Comparison of ENCODE assay signal across 8 cellular contexts in the genomic region with DNA sequence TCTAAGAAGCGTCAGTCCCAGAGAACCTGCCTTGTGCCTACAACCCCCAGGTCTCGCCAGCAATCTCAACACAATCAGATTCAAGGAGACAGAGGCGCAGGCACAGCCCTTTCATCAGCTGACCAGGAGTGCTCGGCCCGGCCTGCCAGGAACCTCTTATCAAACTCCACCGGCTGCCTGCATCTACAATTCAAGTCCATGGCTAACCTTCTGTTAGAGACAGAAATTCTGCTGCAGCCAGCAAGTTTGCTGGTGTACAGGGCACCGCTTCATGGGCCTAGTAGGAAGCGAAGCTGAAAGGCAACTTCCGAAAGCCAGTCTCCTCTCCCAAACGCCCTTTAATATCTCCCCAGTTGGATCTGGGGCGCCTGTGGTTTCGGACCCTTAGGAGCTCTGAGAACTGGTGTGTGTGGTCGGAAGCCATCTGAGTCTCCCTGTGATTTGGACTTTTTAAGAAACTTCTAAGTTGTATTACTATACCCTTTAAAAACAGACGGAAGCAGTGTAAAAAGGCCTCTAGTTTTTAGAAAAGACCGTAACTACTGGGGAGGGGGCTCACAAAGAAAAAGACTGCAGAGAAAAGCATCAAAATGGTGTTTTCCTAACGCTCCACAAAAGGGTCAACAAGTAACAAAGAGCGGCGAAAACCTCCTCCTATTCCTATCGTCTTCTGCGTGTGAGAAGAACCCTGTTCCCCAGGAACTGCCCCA. TPM values are rescaled to one million over a fixed set of nuclear protein-coding genes. Genes with fewer than 3 reads are reported as not detected.
DNase-seq lines count a peak whose midpoint lies in the region; ATAC-seq, FAIRE-seq and TF ChIP-seq lines count a peak whose summit lies in the region.

No MANE protein-coding gene starts in this region.

- ATAC-seq in A549 (peak in 1 of 2 experiments; percentile 20; a peak in 3 of 6 replicates), HG02870 (IDR thresholded peaks at IDR 0.05; ENCODE audit: unreplicated experiment) (no peak)

- under 1% methylated on average over 16 of the region's 20 CpGs for WGBS in A549 (ENCODE audit: missing lambda C conversion rate)
- 16% methylated on average over 20 of the region's 20 CpGs for WGBS in liver
- 1% methylated on average over 17 to 20 of the region's 20 CpGs for WGBS in testis, 2 donors

- H3K9ac ChIP-seq in SK-N-MC (ENCODE audit: insufficient read length) (peak overlapping the region; percentile 71), colonic mucosa (ENCODE audit: low read depth in 2 of 2, low read length in 2 of 2) (peak overlapping the region; percentile 97), liver (ENCODE audit: low read depth in 1 of 2, low read length in 2 of 2) (peak overlapping the region; percentile 7 to 97)

- H3K27me3 ChIP-seq in colonic mucosa (no peaks in the 10 kb centered on the region), liver (ENCODE audit: control insufficient read depth in 4 of 4, insufficient read depth in 4 of 4, low read length in 3 of 4) (no peaks in the 10 kb centered on the region), testis (no peaks in the 10 kb centered on the region)

- TF ChIP-seq CTCF in A549 (IDR thresholded peaks at IDR 0.05) = no peak
- no peak for TF ChIP-seq CTCF in HFF-Myc (IDR thresholded peaks at IDR 0.05; ENCODE audit: low read depth, low read length, missing control alignments)
- TF ChIP-seq CTCF in colonic mucosa (IDR thresholded peaks at IDR 0.05) = no peak
- TF ChIP-seq CTCF in liver (IDR thresholded peaks at IDR 0.05; ENCODE audit: low read depth, low read length, missing input control) = no peak
- no peak for TF ChIP-seq CTCF in testis (IDR thresholded peaks at IDR 0.05)

- H3K4me3 ChIP-seq in A549 (peak overlapping the region; percentile 90), HFF-Myc (replicated peaks; ENCODE audit: low read depth, low read length) (peak overlapping the region; percentile 47), SK-N-MC (peak overlapping the region; percentile 93), colonic mucosa (peak overlapping the region; percentile 77), liver (ENCODE audit: low read depth in 1 of 3, low read length in 3 of 3) (peak overlapping the region; percentile 76 to 82 (median 76)), testis (peak overlapping the region; percentile 88 to 98)

- H3K9me3 ChIP-seq in A549 = no peaks in the 10 kb centered on the region
- H3K9me3 ChIP-seq in SK-N-MC (ENCODE audit: low read depth, low read length) = no peaks in the 10 kb centered on the region
- no peaks in the 10 kb centered on the region for H3K9me3 ChIP-seq in colonic mucosa
- H3K9me3 ChIP-seq in liver (ENCODE audit: control insufficient read depth in 4 of 4, low read length in 3 of 4) = no peaks in the 10 kb centered on the region
- H3K9me3 ChIP-seq in testis = no peaks in the 10 kb centered on the region

- intact Hi-C loops in colonic mucosa (cut with DNase I) (loop anchor here (10.0 kb wide), 1 partner anchor 113 kb away; no protein-coding TSS in a partner anchor), testis (cut with DNase I; ENCODE audit: low total_unique reads) (loop anchor here (10.0 kb wide), 1 partner anchor 113 kb away; no protein-coding TSS in a partner anchor)

- POLR2A ChIA-PET in A549 (lab: Yijun Ruan, JAX) = interaction anchor here (1.1 to 2.2 kb wide), 2 partner anchors 36 to 52 kb away, joined by 3 to 17 read pairs; no protein-coding TSS in a partner anchor

- H3K4me1 ChIP-seq in A549 (peaks cover 36% of the 10 kb centered on the region), colonic mucosa (peaks cover 4% of the 10 kb centered on the region), liver (ENCODE audit: control insufficient read depth in 4 of 4, insufficient read depth in 4 of 4, low read length in 3 of 4) (peaks cover 9 to 25% (median 19%) of the 10 kb centered on the region in 4 donors), testis (peaks cover 27% of the 10 kb centered on the region)

- no peak for TF ChIP-seq POLR2A in A549 (IDR thresholded peaks at IDR 0.05; ENCODE audit: low read length)
- TF ChIP-seq POLR2A in testis (IDR thresholded peaks at IDR 0.05) = no peak

- no peak for FAIRE-seq in A549 (lab: Jason Lieb, UNC)

- no peak for TF ChIP-seq EP300 in A549 (IDR thresholded peaks at IDR 0.05)

- H3K4me2 ChIP-seq in A549 = peak overlapping the region; percentile 92

- peaks cover 28% of the 10 kb centered on the region for H3K36me3 ChIP-seq in SK-N-MC (ENCODE audit: insufficient read depth, low read length)
- no peaks in the 10 kb centered on the region for H3K36me3 ChIP-seq in colonic mucosa
- peaks cover 0 to 2% (median 0%) of the 10 kb centered on the region in 4 donors for H3K36me3 ChIP-seq in liver (ENCODE audit: control insufficient read depth in 4 of 4, insufficient read depth in 3 of 4, low read depth in 1 of 4, low read length in 3 of 4)
- H3K36me3 ChIP-seq in testis (ENCODE audit: low read depth, missing control alignments) = no peaks in the 10 kb centered on the region

- peak overlapping the region; percentile 98 to 99 for H3K27ac ChIP-seq in A549
- peak overlapping the region; percentile 1; the same call in 1 of the 2 replicates for H3K27ac ChIP-seq in SK-N-MC
- peak overlapping the region; percentile 97 for H3K27ac ChIP-seq in colonic mucosa
- H3K27ac ChIP-seq in liver (ENCODE audit: low read depth in 1 of 2, low read length in 2 of 2) = peak overlapping the region; percentile 70 to 94
- peak overlapping the region; percentile 85 to 96 for H3K27ac ChIP-seq in testis

- peak in 1 of 2 experiments; percentile 46 for DNase-seq in A549 (ENCODE audit: low read depth in 1 of 2, low spot score in 1 of 2)
- DNase-seq in HFF-Myc (ENCODE audit: extremely low read depth, low read depth) = no peak
- no peak for DNase-seq in SK-N-MC (ENCODE audit: low read depth, low spot score)
- peak; percentile 68 for DNase-seq in colonic mucosa
- DNase-seq in testis = peak; percentile 88
- DNase-seq in NCI-H2196 (lab: John Stamatoyannopoulos, UW; ENCODE audit: unreplicated experiment) = no peak

- no peak for TF ChIP-seq RAD21 in A549 (conservative IDR thresholded peaks at IDR 0.05 in 1 of 2, IDR thresholded peaks at IDR 0.05 in 1 of 2)
- TF ChIP-seq RAD21 in liver (IDR thresholded peaks at IDR 0.05) = peak; percentile 28 to 45

- CTCF ChIA-PET in A549 (lab: Yijun Ruan, JAX) = no interaction called here

TF ChIP-seq in A549, 52 proteins besides CTCF, POLR2A, EP300 and RAD21 (continues in another document):
- TF ChIP-seq TFCP2L1 (CRISPR knock-in tag; IDR thresholded peaks at IDR 0.05) (0 out of 2 replicates have a peak, but pooled peaks have one; percentile 19), MAFK (IDR thresholded peaks at IDR 0.05; ENCODE audit: partially characterized antibody) (peak; percentile 14), ZFP36 (IDR thresholded peaks at IDR 0.05; ENCODE audit: borderline replicate concordance, partially characterized antibody) (no peak), KDM5A (IDR thresholded peaks at IDR 0.05) (no peak)
- TF ChIP-seq, protein P1, sequence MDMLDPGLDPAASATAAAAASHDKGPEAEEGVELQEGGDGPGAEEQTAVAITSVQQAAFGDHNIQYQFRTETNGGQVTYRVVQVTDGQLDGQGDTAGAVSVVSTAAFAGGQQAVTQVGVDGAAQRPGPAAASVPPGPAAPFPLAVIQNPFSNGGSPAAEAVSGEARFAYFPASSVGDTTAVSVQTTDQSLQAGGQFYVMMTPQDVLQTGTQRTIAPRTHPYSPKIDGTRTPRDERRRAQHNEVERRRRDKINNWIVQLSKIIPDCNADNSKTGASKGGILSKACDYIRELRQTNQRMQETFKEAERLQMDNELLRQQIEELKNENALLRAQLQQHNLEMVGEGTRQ (IDR thresholded peaks at IDR 0.05) = no peak

TF ChIP-seq in liver, 16 proteins besides CTCF, POLR2A, EP300 and RAD21:
- peak in 1 of 2 donors; percentile 25 for TF ChIP-seq RXRA (IDR thresholded peaks at IDR 0.05)
- TF ChIP-seq EGR1 (IDR thresholded peaks at IDR 0.05; ENCODE audit: low read depth in 2 of 2) = no peak
- TF ChIP-seq YY1 (IDR thresholded peaks at IDR 0.05) = peak; percentile 66
- no peak for TF ChIP-seq NR2F2 (IDR thresholded peaks at IDR 0.05)
- TF ChIP-seq, protein P2, sequence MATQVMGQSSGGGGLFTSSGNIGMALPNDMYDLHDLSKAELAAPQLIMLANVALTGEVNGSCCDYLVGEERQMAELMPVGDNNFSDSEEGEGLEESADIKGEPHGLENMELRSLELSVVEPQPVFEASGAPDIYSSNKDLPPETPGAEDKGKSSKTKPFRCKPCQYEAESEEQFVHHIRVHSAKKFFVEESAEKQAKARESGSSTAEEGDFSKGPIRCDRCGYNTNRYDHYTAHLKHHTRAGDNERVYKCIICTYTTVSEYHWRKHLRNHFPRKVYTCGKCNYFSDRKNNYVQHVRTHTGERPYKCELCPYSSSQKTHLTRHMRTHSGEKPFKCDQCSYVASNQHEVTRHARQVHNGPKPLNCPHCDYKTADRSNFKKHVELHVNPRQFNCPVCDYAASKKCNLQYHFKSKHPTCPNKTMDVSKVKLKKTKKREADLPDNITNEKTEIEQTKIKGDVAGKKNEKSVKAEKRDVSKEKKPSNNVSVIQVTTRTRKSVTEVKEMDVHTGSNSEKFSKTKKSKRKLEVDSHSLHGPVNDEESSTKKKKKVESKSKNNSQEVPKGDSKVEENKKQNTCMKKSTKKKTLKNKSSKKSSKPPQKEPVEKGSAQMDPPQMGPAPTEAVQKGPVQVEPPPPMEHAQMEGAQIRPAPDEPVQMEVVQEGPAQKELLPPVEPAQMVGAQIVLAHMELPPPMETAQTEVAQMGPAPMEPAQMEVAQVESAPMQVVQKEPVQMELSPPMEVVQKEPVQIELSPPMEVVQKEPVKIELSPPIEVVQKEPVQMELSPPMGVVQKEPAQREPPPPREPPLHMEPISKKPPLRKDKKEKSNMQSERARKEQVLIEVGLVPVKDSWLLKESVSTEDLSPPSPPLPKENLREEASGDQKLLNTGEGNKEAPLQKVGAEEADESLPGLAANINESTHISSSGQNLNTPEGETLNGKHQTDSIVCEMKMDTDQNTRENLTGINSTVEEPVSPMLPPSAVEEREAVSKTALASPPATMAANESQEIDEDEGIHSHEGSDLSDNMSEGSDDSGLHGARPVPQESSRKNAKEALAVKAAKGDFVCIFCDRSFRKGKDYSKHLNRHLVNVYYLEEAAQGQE (IDR thresholded peaks at IDR 0.05) = peak; percentile 30
- no peak for TF ChIP-seq JUND (IDR thresholded peaks at IDR 0.05)
- peak; percentile 14 for TF ChIP-seq FOXA1 (IDR thresholded peaks at IDR 0.05)

RNA-seq across cellular contexts. Expression of gene EZR, which starts 1.7 kb away (rescaled TPM):
- polyA plus RNA-seq in A549 (2011; rRNA removed) = 207 and 254 TPM in 2 replicates
- polyA plus RNA-seq in A549 (2012; cell fraction: cytosol; rRNA removed) = 181 and 208 TPM in 2 replicates
- 283 and 311 TPM in 2 replicates for polyA plus RNA-seq in A549 (2012; cell fraction: nucleus; rRNA removed)
- polyA plus RNA-seq in A549 (2017; fragmentation: RNase III; extraction: RNeasy Plus Mini Kit Qiagen cat#74134 plus additional on column Dnase treatment) = 219 to 259 TPM (median 219 TPM) in 3 replicates
- polyA minus RNA-seq in A549 (2011; rRNA and poly(A)+ RNA removed) = 183 and 197 TPM in 2 replicates
- total RNA-seq in colonic mucosa = 100 to 1,000 TPM; 257 to 424 TPM
- 10 to 100 TPM; 22.4 to 28.5 TPM for total RNA-seq in liver
- 10 to 100 TPM; 22.0 to 35.4 TPM for polyA plus RNA-seq in liver
- total RNA-seq in testis = 100 to 1,000 TPM; 164 to 199 TPM
- polyA plus RNA-seq in testis (ENCODE audit: insufficient read depth, low read depth, low replicate concordance) = 129 TPM

Comparison
In these comparisons a context has a peak if more than half of its experiments do, and no peak if none do; other contexts are left out.
1. DNase-seq: peak in colonic mucosa (single experiment) and testis (single experiment); none in HFF-Myc (single experiment), SK-N-MC (single experiment) and NCI-H2196 (single experiment).
2. H3K27ac ChIP-seq: peak in every context shown above with its lines; median percentile 98 in A549; 97 in colonic mucosa; 90 in testis; 82 in liver; 1 in SK-N-MC.
3. RNA of gene EZR, which starts 1.7 kb away (total RNA-seq): 257 to 424 TPM in colonic mucosa and 164 to 199 TPM in testis; 22.4 to 28.5 TPM in liver; every median in the first group is over 4 times any median in the second.
4. Peak in every context shown above with its lines, with median percentiles within 50 percentile points of each other: H3K4me3 ChIP-seq and H3K9ac ChIP-seq.